ENCODE assay signal across 9 cellular contexts in genomic region chr17:38451840-38452529, GRCh38. TPM values are rescaled to one million over a fixed set of nuclear protein-coding genes. Genes with fewer than 3 reads are reported as not detected.
A peak's percentile ranks its signal among the peaks of the same experiment; 100 is the strongest.
DNase-seq lines count a peak whose midpoint lies in the region; ATAC-seq and TF ChIP-seq lines count a peak whose summit lies in the region.
"Had no signal": no experiment of that assay in that cellular context is flagged by ENCODE, and none has a peak within 500 bp of the region (broad histone marks: within the 10 kb centered on the region; RNA-seq: fewer than 3 reads in every experiment).

No MANE protein-coding gene starts in this region.

- peak overlapping the region; percentile 56 to 79 for H3K4me3 Mint-ChIP-seq in effector memory CD8-positive, alpha-beta T cell

- no peaks in the 10 kb centered on the region for H3K36me3 ChIP-seq in A673 (ENCODE audit: insufficient read depth, low read length, poor library complexity, severe bottlenecking)

- no peak overlapping the region for H3K4me3 ChIP-seq in A673 (ENCODE audit: low read depth, low read length, poor library complexity, severe bottlenecking)

- H3K36me3 Mint-ChIP-seq in effector memory CD8-positive, alpha-beta T cell (ENCODE audit: insufficient read depth) = no peaks in the 10 kb centered on the region
- no peaks in the 10 kb centered on the region for H3K36me3 Mint-ChIP-seq in activated naive CD4-positive, alpha-beta T cell treated with anti-CD3 and anti-CD28 coated beads, Interleukin-2, amount 50 U/mL, for 72 hours

- peaks cover 57 to 79% of the 10 kb centered on the region in 2 donors for H3K27me3 Mint-ChIP-seq in effector memory CD8-positive, alpha-beta T cell

- intact Hi-C loops in A673 (cut with micrococcal nuclease; ENCODE audit: unreplicated experiment) = no loop called here

- H3K4me1 Mint-ChIP-seq in effector memory CD8-positive, alpha-beta T cell (ENCODE audit: low read depth in 2 of 2) = peaks cover 17 to 21% of the 10 kb centered on the region in 2 donors

- H3K4me1 ChIP-seq in A673 (ENCODE audit: insufficient read depth, low read length, poor library complexity, severe bottlenecking) = peaks cover 33% of the 10 kb centered on the region

- no peak for ATAC-seq in effector memory CD8-positive, alpha-beta T cell (replicated peaks)
- ATAC-seq in HG03097 (IDR thresholded peaks at IDR 0.05; ENCODE audit: low FRiP score, unreplicated experiment) = no peak
- no peak for ATAC-seq in HG02763 (IDR thresholded peaks at IDR 0.05; ENCODE audit: unreplicated experiment)
- no peak for ATAC-seq in activated naive CD4-positive, alpha-beta T cell treated with anti-CD3 and anti-CD28 coated beads, Interleukin-2, amount 50 U/mL, for 72 hours

- no peaks in the 10 kb centered on the region for H3K9me3 Mint-ChIP-seq in effector memory CD8-positive, alpha-beta T cell
- H3K9me3 Mint-ChIP-seq in activated naive CD4-positive, alpha-beta T cell treated with anti-CD3 and anti-CD28 coated beads, Interleukin-2, amount 50 U/mL, for 72 hours = no peaks in the 10 kb centered on the region

- no peak overlapping the region for H3K27ac Mint-ChIP-seq in effector memory CD8-positive, alpha-beta T cell
- no peak overlapping the region for H3K27ac Mint-ChIP-seq in activated naive CD4-positive, alpha-beta T cell treated with anti-CD3 and anti-CD28 coated beads, Interleukin-2, amount 50 U/mL, for 72 hours

- no peak for TF ChIP-seq CTCF in A673 (conservative IDR thresholded peaks at IDR 0.05; ENCODE audit: low read depth, low read length)

- POLR2A ChIA-PET in A673 (lab: Charles Lee; ENCODE audit: low non-redundant PET) = no interaction called here

- no TSS peak for BruUV-seq in A673 (replicated peaks; lab: Mats Ljungman, UMichigan)

- H3K27me3 ChIP-seq in A673 (replicated peaks; ENCODE audit: insufficient read depth, low read depth, low read length, poor library complexity) = no peaks in the 10 kb centered on the region

- H3K9me3 ChIP-seq in A673 (ENCODE audit: low read depth, low read length, poor library complexity, severe bottlenecking) = no peaks in the 10 kb centered on the region

- CTCF ChIA-PET in A673 (lab: Charles Lee) = interaction anchor here (0.6 to 0.7 kb wide), 2 partner anchors 20 to 68 kb away, joined by 6 to 7 read pairs; no protein-coding TSS in a partner anchor

- DNase-seq in A673 (ENCODE audit: low spot score) = peak; percentile 77
- peak; percentile 90 for DNase-seq in NCI-H1694 (lab: John Stamatoyannopoulos, UW)
- DNase-seq in effector memory CD8-positive, alpha-beta T cell = no peak
- peak; percentile 22 for DNase-seq in midbrain (lab: John Stamatoyannopoulos, UW)
- no peak for DNase-seq in NCI-H2081 treated with DMSO at 0.1 percent for 48 hours (lab: John Stamatoyannopoulos, UW)
- no peak for DNase-seq in activated naive CD4-positive, alpha-beta T cell treated with anti-CD3 and anti-CD28 coated beads, Interleukin-2, amount 50 U/mL, for 72 hours (ENCODE audit: low spot score in 2 of 2)
- DNase-seq: DMS53 had no signal

- peak overlapping the region; percentile 77 for H3K27ac ChIP-seq in A673 (ENCODE audit: low read depth, low read length, poor library complexity, severe bottlenecking)

RNA-seq across cellular contexts. Expression of gene ARHGAP23, which starts 23.7 kb away (rescaled TPM):
- total RNA-seq in A673 (2021) = 19.0 and 24.9 TPM in 2 replicates
- 1 to 10 TPM in 1 of 2 donors, under 1 TPM in 1; 0.43 to 1.3 TPM for total RNA-seq in activated naive CD4-positive, alpha-beta T cell treated with anti-CD3 and anti-CD28 coated beads, Interleukin-2, amount 50 U/mL, for 72 hours

Comparison
In these comparisons a context has a peak if more than half of its experiments do, and no peak if none do; other contexts are left out.
1. DNase-seq: peak in A673 (single experiment), NCI-H1694 (single experiment) and midbrain (single experiment); none in effector memory CD8-positive, alpha-beta T cell (0 of 3), NCI-H2081 treated with DMSO at 0.1 percent for 48 hours (single experiment) and activated naive CD4-positive, alpha-beta T cell treated with anti-CD3 and anti-CD28 coated beads, Interleukin-2, amount 50 U/mL, for 72 hours (0 of 2).